In the genomic region with DNA sequence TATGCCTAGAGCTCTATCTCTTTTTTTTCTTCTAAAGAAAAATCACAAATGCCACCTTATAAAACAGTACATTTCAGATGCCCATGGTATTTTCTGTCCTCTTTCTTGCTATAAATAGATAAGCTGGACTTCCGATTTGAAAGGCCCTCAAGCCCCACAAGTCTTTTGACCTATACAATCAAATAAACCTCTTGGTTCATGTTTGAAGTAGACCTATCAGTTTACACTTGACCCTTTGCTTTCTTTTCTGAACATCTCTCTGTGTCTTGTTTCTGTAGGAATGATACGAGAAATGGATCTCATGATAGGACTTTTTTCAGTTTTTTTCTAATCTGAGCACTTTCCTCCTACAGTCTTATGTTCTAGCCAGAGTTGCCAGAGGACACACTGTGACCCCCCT, we compare ENCODE assay signal across 16 cellular contexts.
"Had no signal": no experiment of that assay in that cellular context is flagged by ENCODE, and none has a peak within 500 bp of the region (broad histone marks: within the 10 kb centered on the region; RNA-seq: fewer than 3 reads in every experiment).

No MANE protein-coding gene starts in this region.

- H3K27me3 ChIP-seq: esophagus squamous epithelium, pancreas, stomach, upper lobe of left lung, uterus had no signal

- H3K27ac ChIP-seq: esophagus squamous epithelium, pancreas, upper lobe of left lung, uterus had no signal

- H3K4me1 ChIP-seq: pancreas, upper lobe of left lung, uterus had no signal

- FAIRE-seq: kidney, pancreas had no signal

- DNase-seq: effector memory CD8-positive, alpha-beta T cell; esophagus squamous epithelium; foreskin fibroblast; kidney; left colon; mesendoderm; naive B cell; occipital lobe; pancreas; stimulated activated CD4-positive, alpha-beta T cell treated with anti-CD3 and anti-CD28 coated beads, Interleukin-2, amount 100 ng/mL, for 24 hours; stimulated activated naive CD4-positive, alpha-beta T cell; stomach; substantia nigra; upper lobe of left lung; uterus had no signal

- H3K9me3 ChIP-seq: esophagus squamous epithelium, pancreas, stomach, upper lobe of left lung, uterus had no signal

- H3K36me3 ChIP-seq: esophagus squamous epithelium, pancreas, stomach, upper lobe of left lung, uterus had no signal

- ATAC-seq: effector memory CD8-positive, alpha-beta T cell; left colon; pancreas; sciatic nerve had no signal

- H3K4me3 ChIP-seq: esophagus squamous epithelium, pancreas, stomach, upper lobe of left lung, uterus had no signal
